16 cellular contexts compared by ENCODE assay signal in the genomic region with DNA sequence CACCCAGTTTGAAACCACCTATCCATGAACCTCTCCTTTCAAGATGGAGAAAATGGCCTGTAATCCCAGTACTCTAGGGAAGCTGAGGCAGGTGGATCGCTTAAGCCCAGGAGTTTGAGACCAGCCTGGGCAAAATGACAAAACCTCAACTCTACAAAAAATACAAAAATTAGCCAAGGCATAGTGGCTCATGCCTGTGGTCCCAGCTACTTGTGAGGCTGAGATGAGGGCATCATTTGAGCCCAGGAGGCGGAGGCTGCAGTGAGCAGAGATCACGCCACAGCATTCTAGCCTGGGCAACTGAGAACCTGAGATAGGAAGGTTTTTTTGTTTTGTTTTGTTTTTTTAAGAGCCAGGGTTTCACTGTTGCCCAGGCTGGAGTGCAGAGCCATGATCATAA. TPM values are rescaled to one million over a fixed set of nuclear protein-coding genes. Genes with fewer than 3 reads are reported as not detected.
DNase-seq lines count a peak whose midpoint lies in the region; ATAC-seq, FAIRE-seq and TF ChIP-seq lines count a peak whose summit lies in the region.
"Had no signal": no experiment of that assay in that cellular context is flagged by ENCODE, and none has a peak within 500 bp of the region (broad histone marks: within the 10 kb centered on the region; RNA-seq: fewer than 3 reads in every experiment).

No MANE protein-coding gene starts in this region.

- POLR2A ChIA-PET in CD4-positive, alpha-beta T cell (lab: Charles Lee): no interaction called here

- H3K9me3 ChIP-seq in CD4-positive, alpha-beta T cell (ENCODE audit: control insufficient read depth, low read length): no peaks in the 10 kb centered on the region
- no peaks in the 10 kb centered on the region for H3K9me3 ChIP-seq in astrocyte (ENCODE audit: insufficient read depth, low read depth, low read length)

- no peak for TF ChIP-seq CTCF in CD4-positive, alpha-beta T cell (IDR thresholded peaks at IDR 0.05)
- TF ChIP-seq CTCF in HFFc6 (IDR thresholded peaks at IDR 0.05) (no peak), astrocyte (IDR thresholded peaks at IDR 0.05; ENCODE audit: insufficient read depth, low read depth, low read length) (no peak), osteocyte (IDR thresholded peaks at IDR 0.05) (no peak)

- peaks cover 99% of the 10 kb centered on the region for H4K20me1 ChIP-seq in astrocyte (ENCODE audit: insufficient read depth, low read length)

- DNase-seq in CD4-positive, alpha-beta T cell: no peak
- DNase-seq in HFFc6 (no peak), astrocyte (ENCODE audit: low read depth) (peak; percentile 40), osteocyte (ENCODE audit: extremely low spot score, unreplicated experiment) (no peak), NCI-H1694 treated with DMSO at 0.1 percent for 48 hours (lab: John Stamatoyannopoulos, UW) (no peak)
- DNase-seq in activated CD4-positive, CD25-positive, alpha-beta regulatory T cell (lab: John Stamatoyannopoulos, UW): no peak
- DNase-seq: activated CD8-positive, alpha-beta memory T cell treated with anti-CD3 and anti-CD28 coated beads, Interleukin-2, amount 50 U/mL, for 48 hours; activated naive CD8-positive, alpha-beta T cell treated with anti-CD3 and anti-CD28 coated beads for 36 hours; foreskin keratinocyte; midbrain; NCI-H187 treated with DMSO at 0.1 percent for 48 hours; occipital lobe; PC-3 had no signal

- intact Hi-C loops in CD4-positive, alpha-beta T cell (cut with DNase I, micrococcal nuclease): loop anchor here in 1 of 2 experiments (10.0 kb wide), 1 partner anchor 356 kb away; the partner anchor contains the start of gene STIMATE

- H3K27ac ChIP-seq in CD4-positive, alpha-beta T cell (ENCODE audit: low read depth, low read length): no peak overlapping the region
- H3K27ac ChIP-seq in astrocyte (ENCODE audit: low read depth, low read length): no peak overlapping the region
- H3K27ac ChIP-seq: foreskin keratinocyte had no signal

- peaks cover 100% of the 10 kb centered on the region for H3K79me2 ChIP-seq in astrocyte (ENCODE audit: insufficient read depth, low read length)

- FAIRE-seq in astrocyte (lab: Jason Lieb, UNC): no peak
- FAIRE-seq: endometrium had no signal

- H3K27ac Mint-ChIP-seq in CD4-positive, alpha-beta T cell: no peak overlapping the region
- H3K27ac Mint-ChIP-seq in HFFc6 (peak overlapping the region; percentile 67; the same call in 1 of the 2 replicates), astrocyte (ENCODE audit: unreplicated experiment) (no peak overlapping the region), osteocyte (ENCODE audit: unreplicated experiment) (peak overlapping the region; percentile 93)

- H3K36me3 Mint-ChIP-seq in CD4-positive, alpha-beta T cell (ENCODE audit: low read depth): peaks cover 19% of the 10 kb centered on the region
- H3K36me3 Mint-ChIP-seq in HFFc6 (ENCODE audit: low read depth): peaks cover 56% of the 10 kb centered on the region
- peaks cover 4% of the 10 kb centered on the region for H3K36me3 Mint-ChIP-seq in astrocyte (ENCODE audit: low read depth, unreplicated experiment)
- H3K36me3 Mint-ChIP-seq in osteocyte (ENCODE audit: unreplicated experiment): peaks cover 20% of the 10 kb centered on the region

- no peak overlapping the region for H2AFZ ChIP-seq in astrocyte (ENCODE audit: low read depth, low read length)

- H3K9ac ChIP-seq in astrocyte (ENCODE audit: low read length): no peak overlapping the region

- no peak for ATAC-seq in CD4-positive, alpha-beta T cell (ENCODE audit: poor library complexity)
- ATAC-seq in HG03139 (IDR thresholded peaks at IDR 0.05; ENCODE audit: unreplicated experiment): no peak
- ATAC-seq: foreskin keratinocyte, PC-3 had no signal

- H3K4me3 ChIP-seq in astrocyte (ENCODE audit: insufficient read depth, low read depth, low read length): no peak overlapping the region

- peaks cover 22% of the 10 kb centered on the region for H3K4me1 ChIP-seq in astrocyte (ENCODE audit: insufficient read depth, low read length)
- H3K4me1 ChIP-seq: foreskin keratinocyte had no signal

- peaks cover 65% of the 10 kb centered on the region for H3K4me1 Mint-ChIP-seq in CD4-positive, alpha-beta T cell (ENCODE audit: low read depth)
- H3K4me1 Mint-ChIP-seq in HFFc6 (ENCODE audit: low read depth) (peaks cover 67% of the 10 kb centered on the region), astrocyte (ENCODE audit: low read depth, unreplicated experiment) (peaks cover 22% of the 10 kb centered on the region), osteocyte (ENCODE audit: unreplicated experiment) (peaks cover 70% of the 10 kb centered on the region)

- no peaks in the 10 kb centered on the region for H3K27me3 Mint-ChIP-seq in CD4-positive, alpha-beta T cell
- H3K27me3 Mint-ChIP-seq in HFFc6 (ENCODE audit: insufficient read depth) (peaks cover 8% of the 10 kb centered on the region), astrocyte (ENCODE audit: low read depth, unreplicated experiment) (no peaks in the 10 kb centered on the region), osteocyte (ENCODE audit: unreplicated experiment) (no peaks in the 10 kb centered on the region)
- H3K27me3 Mint-ChIP-seq: activated naive CD8-positive, alpha-beta T cell treated with anti-CD3 and anti-CD28 coated beads for 36 hours; central memory CD8-positive, alpha-beta T cell had no signal

- H3K36me3 ChIP-seq in astrocyte (ENCODE audit: insufficient read depth, low read length): peaks cover 6% of the 10 kb centered on the region

- H3K27me3 ChIP-seq in CD4-positive, alpha-beta T cell (ENCODE audit: control insufficient read depth, insufficient read depth, low read length): no peaks in the 10 kb centered on the region
- no peaks in the 10 kb centered on the region for H3K27me3 ChIP-seq in astrocyte (ENCODE audit: insufficient read depth, low read length)
- H3K27me3 ChIP-seq: foreskin keratinocyte had no signal

- H3K9me3 Mint-ChIP-seq in CD4-positive, alpha-beta T cell: no peaks in the 10 kb centered on the region
- no peaks in the 10 kb centered on the region for H3K9me3 Mint-ChIP-seq in HFFc6
- H3K9me3 Mint-ChIP-seq in astrocyte (ENCODE audit: unreplicated experiment): no peaks in the 10 kb centered on the region
- H3K9me3 Mint-ChIP-seq in osteocyte (ENCODE audit: unreplicated experiment): no peaks in the 10 kb centered on the region
- H3K9me3 Mint-ChIP-seq: activated naive CD8-positive, alpha-beta T cell treated with anti-CD3 and anti-CD28 coated beads for 36 hours; central memory CD8-positive, alpha-beta T cell had no signal

- peak overlapping the region; percentile 30 for H3K4me3 Mint-ChIP-seq in CD4-positive, alpha-beta T cell
- no peak overlapping the region; the same call in 1 of the 2 replicates for H3K4me3 Mint-ChIP-seq in HFFc6
- H3K4me3 Mint-ChIP-seq in astrocyte (ENCODE audit: unreplicated experiment): no peak overlapping the region
- H3K4me3 Mint-ChIP-seq in osteocyte (ENCODE audit: unreplicated experiment): peak overlapping the region; percentile 90
- H3K4me3 Mint-ChIP-seq: activated naive CD8-positive, alpha-beta T cell treated with anti-CD3 and anti-CD28 coated beads for 36 hours; central memory CD8-positive, alpha-beta T cell had no signal

- CTCF ChIA-PET in CD4-positive, alpha-beta T cell (lab: Charles Lee): interaction anchor here (0.5 kb wide), 1 partner anchor 17 kb away, joined by 3 read pairs; no protein-coding TSS in a partner anchor

- H3K4me2 ChIP-seq in astrocyte (ENCODE audit: low read length): peak overlapping the region; percentile 13

RNA-seq across cellular contexts. Expression of gene TKT, which starts 5.4 kb away (rescaled TPM):
- 100 to 1,000 TPM in 1 of 2 experiments, 10 to 100 TPM in 1; 91.5 to 103 TPM for total RNA-seq in CD4-positive, alpha-beta T cell
- total RNA-seq in HFFc6 (2021; fragmentation: NEBNext Ultra II Directional; extraction: Animal tissue kit (Norgen Biotek cat#: 25700)): 100 to 1,000 TPM; 335 to 562 (median 471) TPM
- total RNA-seq in astrocyte (265 and 318 TPM in 2 replicates), osteocyte (480 and 494 TPM in 2 replicates)

Comparison
In these comparisons a context has a peak if more than half of its experiments do, and no peak if none do; other contexts are left out.
1. H3K27ac Mint-ChIP-seq: peak in HFFc6 (single experiment) and osteocyte (single experiment); none in CD4-positive, alpha-beta T cell (single experiment) and astrocyte (single experiment).
2. H3K4me3 Mint-ChIP-seq: peak in CD4-positive, alpha-beta T cell (single experiment) and osteocyte (single experiment); none in HFFc6 (single experiment) and astrocyte (single experiment).